Comparison of ENCODE assay signal across 13 cellular contexts in genomic region chr13:56670563-56670962, GRCh38.
A peak's percentile ranks its signal among the peaks of the same experiment; 100 is the strongest.
DNase-seq lines count a peak whose midpoint lies in the region; ATAC-seq and TF ChIP-seq lines count a peak whose summit lies in the region.
"Had no signal": no experiment of that assay in that cellular context is flagged by ENCODE, and none has a peak within 500 bp of the region (broad histone marks: within the 10 kb centered on the region; RNA-seq: fewer than 3 reads in every experiment).

No MANE protein-coding gene starts in this region.

- H3K27me3 ChIP-seq in GM23338 (ENCODE audit: insufficient read depth), result no peaks in the 10 kb centered on the region
- H3K27me3 ChIP-seq: BLaER1 treated with 17β-estradiol and CSF1 and Interleukin-3, amounts not matched to agents 10 nM and 100 nM had no signal

- peaks cover 12% of the 10 kb centered on the region; the same call in 1 of the 2 replicates for H3K4me1 ChIP-seq in GM23338 (ENCODE audit: insufficient read depth)
- H3K4me1 ChIP-seq: BLaER1 treated with 17β-estradiol and CSF1 and Interleukin-3, amounts not matched to agents 10 nM and 100 nM had no signal

- H3K27me3 Mint-ChIP-seq in GM23338 (ENCODE audit: insufficient read depth, low read depth, poor library complexity), result no peaks in the 10 kb centered on the region
- H3K27me3 Mint-ChIP-seq in WTC11 (ENCODE audit: low read depth), result no peaks in the 10 kb centered on the region
- H3K27me3 Mint-ChIP-seq: CD4-positive, CD25-positive, alpha-beta regulatory T cell had no signal

- ATAC-seq in GM23338 (peak; percentile 47), WTC11 (peak; percentile 60), HG02938 (IDR thresholded peaks at IDR 0.05; ENCODE audit: unreplicated experiment) (no peak)
- ATAC-seq: HepG2 had no signal

- no peak overlapping the region for H3K27ac ChIP-seq in GM23338 (ENCODE audit: low read depth)
- H3K27ac ChIP-seq in caudate nucleus (ENCODE audit: low read depth, low read length), result no peak overlapping the region
- H3K27ac ChIP-seq: BLaER1 treated with 17β-estradiol and CSF1 and Interleukin-3, amounts not matched to agents 10 nM and 100 nM; KMS-11 had no signal

- no peaks in the 10 kb centered on the region for H3K36me3 ChIP-seq in GM23338 (ENCODE audit: insufficient read depth)
- H3K36me3 ChIP-seq: BLaER1 treated with 17β-estradiol and CSF1 and Interleukin-3, amounts not matched to agents 10 nM and 100 nM had no signal

- no peak overlapping the region for H3K4me3 Mint-ChIP-seq in GM23338
- H3K4me3 Mint-ChIP-seq in WTC11, result no peak overlapping the region
- H3K4me3 Mint-ChIP-seq: CD4-positive, CD25-positive, alpha-beta regulatory T cell had no signal

- H3F3A ChIP-seq in GM23338 (replicated peaks; ENCODE audit: low read depth), result no peaks in the 10 kb centered on the region

- POLR2A ChIA-PET in WTC11 (lab: Charles Lee), result no interaction called here

- peak; percentile 48 for DNase-seq in GM23338 (ENCODE audit: low spot score)
- DNase-seq in WTC11 (ENCODE audit: low spot score), result no peak
- DNase-seq in iPS DF 19.7 (ENCODE audit: low read depth, low spot score), result peak; percentile 1
- DNase-seq in retinal pigment epithelial cell (ENCODE audit: low read depth), result peak; percentile 68
- DNase-seq in Ammon's horn (ENCODE audit: low spot score), result no peak
- no peak for DNase-seq in caudate nucleus (lab: John Stamatoyannopoulos, UW)
- DNase-seq: 8988T; AML-193; CD4-positive, CD25-positive, alpha-beta regulatory T cell had no signal

- H3K4me3 ChIP-seq in GM23338 (no peak overlapping the region), retinal pigment epithelial cell (ENCODE audit: low read length) (no peak overlapping the region)
- H3K4me3 ChIP-seq: BLaER1 treated with 17β-estradiol and CSF1 and Interleukin-3, amounts not matched to agents 10 nM and 100 nM had no signal

- H4K20me1 ChIP-seq in GM23338 (replicated peaks; ENCODE audit: insufficient read depth), result no peaks in the 10 kb centered on the region
- H4K20me1 ChIP-seq: BLaER1 treated with 17β-estradiol and CSF1 and Interleukin-3, amounts not matched to agents 10 nM and 100 nM had no signal

- no peaks in the 10 kb centered on the region for H3K9me3 Mint-ChIP-seq in GM23338
- no peaks in the 10 kb centered on the region; the same call in 1 of the 2 replicates for H3K9me3 Mint-ChIP-seq in WTC11

- TF ChIP-seq CTCF in GM23338 (conservative IDR thresholded peaks at IDR 0.05; ENCODE audit: low read depth in 2 of 2), result no peak
- TF ChIP-seq CTCF in WTC11 (IDR thresholded peaks at IDR 0.05), result no peak
- TF ChIP-seq CTCF in retinal pigment epithelial cell (conservative IDR thresholded peaks at IDR 0.05; ENCODE audit: low read depth, low read length), result no peak

- no peaks in the 10 kb centered on the region for H3K9me2 ChIP-seq in GM23338 (ENCODE audit: insufficient read depth)

- no peak overlapping the region; the same call in 1 of the 2 replicates for H3K27ac Mint-ChIP-seq in GM23338
- H3K27ac Mint-ChIP-seq in WTC11, result peak overlapping the region; percentile 63; the same call in 1 of the 2 replicates
- H3K27ac Mint-ChIP-seq: CD4-positive, CD25-positive, alpha-beta regulatory T cell had no signal

- H3K4me1 Mint-ChIP-seq in GM23338, result peaks cover 8% of the 10 kb centered on the region; the same call in 2 of the 3 replicates
- peaks cover 5% of the 10 kb centered on the region for H3K4me1 Mint-ChIP-seq in WTC11
- H3K4me1 Mint-ChIP-seq: CD4-positive, CD25-positive, alpha-beta regulatory T cell had no signal

- H3K4me2 ChIP-seq in GM23338, result no peak overlapping the region
- H3K4me2 ChIP-seq: BLaER1 treated with 17β-estradiol and CSF1 and Interleukin-3, amounts not matched to agents 10 nM and 100 nM; KMS-11 had no signal

- no peaks in the 10 kb centered on the region for H3K79me2 ChIP-seq in GM23338 (replicated peaks; ENCODE audit: insufficient read depth)

- H3K36me3 Mint-ChIP-seq in GM23338 (ENCODE audit: low read depth) (peaks cover 2% of the 10 kb centered on the region; the same call in 2 of the 3 replicates), WTC11 (no peaks in the 10 kb centered on the region)
- H3K36me3 Mint-ChIP-seq: CD4-positive, CD25-positive, alpha-beta regulatory T cell had no signal

- no peak overlapping the region for H2AFZ ChIP-seq in GM23338

- CTCF ChIA-PET in WTC11 (lab: Charles Lee), result no interaction called here

TF ChIP-seq in GM23338, 12 proteins besides CTCF, POLR2A, EP300 and RAD21 (continues in another document):
- TF ChIP-seq ZNF331 (CRISPR knock-in tag; IDR thresholded peaks at IDR 0.05; ENCODE audit: low read depth), result no peak
- TF ChIP-seq STAT1 (IDR thresholded peaks at IDR 0.05; ENCODE audit: unreplicated experiment), result no peak

TF ChIP-seq in WTC11, 78 proteins besides CTCF, POLR2A, EP300 and RAD21:
- TF ChIP-seq EMX1 (CRISPR knock-in tag; IDR thresholded peaks at IDR 0.05) (no peak), USF2 (CRISPR knock-in tag; IDR thresholded peaks at IDR 0.05) (peak; percentile 30)

Comparison
In these comparisons a context has a peak if more than half of its experiments do, and no peak if none do; other contexts are left out.
1. DNase-seq: peak in GM23338 (single experiment), iPS DF 19.7 (single experiment) and retinal pigment epithelial cell (single experiment); none in WTC11 (single experiment), Ammon's horn (single experiment) and caudate nucleus (0 of 61).